Comparison of ENCODE assay signal across 24 cellular contexts in the genomic region with DNA sequence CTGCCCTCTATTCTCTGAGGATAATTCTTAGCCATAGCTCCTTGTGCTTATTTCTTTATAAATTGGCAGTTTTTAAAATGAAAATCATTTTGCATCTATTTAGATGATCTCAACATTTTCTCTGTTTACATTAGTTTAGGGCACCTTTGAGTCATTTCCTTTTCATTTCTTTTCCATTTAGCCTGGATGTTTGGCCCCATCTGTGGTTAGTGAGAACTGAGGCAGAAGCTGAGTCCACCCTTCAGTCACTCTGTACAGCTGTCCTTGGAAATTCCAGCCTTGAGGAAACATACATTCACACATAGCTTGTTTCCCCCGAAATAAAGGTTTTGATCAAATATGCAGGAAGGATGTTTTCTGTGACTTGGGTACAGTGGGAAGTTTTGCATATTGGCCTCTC.
DNase-seq lines count a peak whose midpoint lies in the region; ATAC-seq, FAIRE-seq and TF ChIP-seq lines count a peak whose summit lies in the region.
"Had no signal": no experiment of that assay in that cellular context is flagged by ENCODE, and none has a peak within 500 bp of the region (broad histone marks: within the 10 kb centered on the region; RNA-seq: fewer than 3 reads in every experiment).

No MANE protein-coding gene starts in this region.

- H3K9ac ChIP-seq in endothelial cell of umbilical vein (replicated peaks; ENCODE audit: extremely low read depth, insufficient read depth, low read length): no peak overlapping the region

- FAIRE-seq in endothelial cell of umbilical vein (lab: Jason Lieb, UNC): no peak
- FAIRE-seq: small intestine had no signal

- H3K27ac ChIP-seq in OCI-LY7 (ENCODE audit: low read depth, low read length, poor library complexity, severe bottlenecking) (no peak overlapping the region), endothelial cell of umbilical vein (ENCODE audit: insufficient read depth, low read depth, low read length) (no peak overlapping the region), substantia nigra (ENCODE audit: low read depth, low read length, poor library complexity, severe bottlenecking) (no peak overlapping the region)
- H3K27ac ChIP-seq: colonic mucosa, psoas muscle, testis, WERI-Rb-1 had no signal

- CTCF ChIA-PET in OCI-LY7 (lab: Charles Lee; ENCODE audit: unreplicated experiment): no interaction called here
- CTCF ChIA-PET in endothelial cell of umbilical vein (lab: Charles Lee): no interaction called here

- no peak for ATAC-seq in HG03280 (IDR thresholded peaks at IDR 0.05; ENCODE audit: unreplicated experiment)
- ATAC-seq: activated CD8-positive, alpha-beta memory T cell treated with anti-CD3 and anti-CD28 coated beads, Interleukin-2, amount 10 ng/mL, durations not matched to agents 7 days and 5 days; activated naive CD4-positive, alpha-beta T cell treated with anti-CD3 and anti-CD28 coated beads, Interleukin-2, amount 50 U/mL, for 72 hours; psoas muscle; stimulated activated effector memory CD8-positive, alpha-beta T cell treated with anti-CD3 and anti-CD28 coated beads, Interleukin-12 subunit alpha, Interleukin-12 subunit beta, amount 100 ng/mL, for 72 hours had no signal

- no peaks in the 10 kb centered on the region for H3K9me2 ChIP-seq in OCI-LY7 (ENCODE audit: insufficient read depth, low read length)

- no peaks in the 10 kb centered on the region for H3K9me1 ChIP-seq in endothelial cell of umbilical vein (replicated peaks; ENCODE audit: control insufficient read depth, extremely low read depth, insufficient read depth, low read length)

- H3K79me2 ChIP-seq in OCI-LY7 (ENCODE audit: insufficient read depth, low read depth, low read length) (no peaks in the 10 kb centered on the region), endothelial cell of umbilical vein (ENCODE audit: control insufficient read depth, insufficient read depth, low read length) (no peaks in the 10 kb centered on the region)

- POLR2A ChIA-PET in OCI-LY7 (lab: Charles Lee) (interaction anchor here (0.6 to 1.1 kb wide), 3 partner anchors 9 to 231 kb away, joined by 3 read pairs; no protein-coding TSS in a partner anchor), endothelial cell of umbilical vein (lab: Charles Lee) (no interaction called here)

- no peak for TF ChIP-seq CTCF in OCI-LY7 (conservative IDR thresholded peaks at IDR 0.05; ENCODE audit: low read length)
- TF ChIP-seq CTCF in endothelial cell of umbilical vein (IDR thresholded peaks at IDR 0.05; ENCODE audit: extremely low read depth in 1 of 2, insufficient read depth in 1 of 2, low read depth in 1 of 2, low read length in 2 of 2): no peak

- intact Hi-C loops in OCI-LY7 (cut with micrococcal nuclease; ENCODE audit: unreplicated experiment) (no loop called here), endothelial cell of umbilical vein (cut with micrococcal nuclease) (no loop called here)

- no peaks in the 10 kb centered on the region for H3K27me3 ChIP-seq in endothelial cell of umbilical vein (ENCODE audit: control insufficient read depth in 2 of 2, insufficient read depth in 2 of 2, low read length in 2 of 2)
- H3K27me3 ChIP-seq: colonic mucosa, testis had no signal

- dilution Hi-C loops in endothelial cell of umbilical vein (cut with MboI; ENCODE audit: extremely low pct_ligation_motif_present, low sequenced_read_pairs): no loop called here

- no TSS peak for BruUV-seq in OCI-LY7 (replicated peaks; lab: Mats Ljungman, UMichigan)
- no TSS peak for BruUV-seq in endothelial cell of umbilical vein (replicated peaks; lab: Mats Ljungman, UMichigan)

- no peak for TF ChIP-seq POLR2A in endothelial cell of umbilical vein (IDR thresholded peaks at IDR 0.05; ENCODE audit: low read depth, low read length)

- H3K4me3 ChIP-seq in OCI-LY7 (ENCODE audit: low read depth, low read length, poor library complexity, severe bottlenecking): no peak overlapping the region
- H3K4me3 ChIP-seq in endothelial cell of umbilical vein (replicated peaks in 1 of 3; ENCODE audit: insufficient read depth in 1 of 3, low read depth in 1 of 3, low read length in 3 of 3): no peak overlapping the region
- H3K4me3 ChIP-seq: colonic mucosa, psoas muscle, testis had no signal

- peaks cover 14% of the 10 kb centered on the region for H3K4me1 ChIP-seq in OCI-LY7 (ENCODE audit: insufficient read depth, low read length, poor library complexity, severe bottlenecking)
- no peaks in the 10 kb centered on the region for H3K4me1 ChIP-seq in endothelial cell of umbilical vein (ENCODE audit: control insufficient read depth, extremely low read depth, insufficient read depth, low read length)
- H3K4me1 ChIP-seq: colonic mucosa, psoas muscle, testis had no signal

- H3K4me2 ChIP-seq in OCI-LY7 (ENCODE audit: low read length) (peak overlapping the region; percentile 40), endothelial cell of umbilical vein (ENCODE audit: insufficient read depth, low read length) (no peak overlapping the region)

- H4K20me1 ChIP-seq in OCI-LY7 (ENCODE audit: insufficient read depth, low read length) (no peaks in the 10 kb centered on the region), endothelial cell of umbilical vein (replicated peaks; ENCODE audit: control insufficient read depth, extremely low read depth, insufficient read depth, low read length) (no peaks in the 10 kb centered on the region)

- H3K36me3 ChIP-seq in OCI-LY7 (ENCODE audit: insufficient read depth, low read length): no peaks in the 10 kb centered on the region
- no peaks in the 10 kb centered on the region for H3K36me3 ChIP-seq in endothelial cell of umbilical vein (ENCODE audit: control insufficient read depth in 2 of 2, extremely low read depth in 1 of 2, insufficient read depth in 2 of 2, low read length in 2 of 2)
- H3K36me3 ChIP-seq: colonic mucosa, WERI-Rb-1 had no signal

- peak; percentile 80 for DNase-seq in ELR (ENCODE audit: low read depth)
- DNase-seq in OCI-LY7 (ENCODE audit: low spot score): no peak
- peak; percentile 2 for DNase-seq in endothelial cell of umbilical vein (ENCODE audit: low read depth, low spot score)
- DNase-seq in non-pigmented ciliary epithelial cell (ENCODE audit: low read depth): peak; percentile 15
- DNase-seq in middle frontal gyrus (ENCODE audit: extremely low spot score, low spot score): no peak
- DNase-seq in dedifferentiated amniotic fluid mesenchymal stem cell (ENCODE audit: extremely low spot score): no peak
- DNase-seq in substantia nigra (lab: John Stamatoyannopoulos, UW): no peak
- DNase-seq: activated CD4-positive, alpha-beta T cell treated with anti-CD3 and anti-CD28 coated beads, Interleukin-2, amount 10 ng/mL, durations not matched to agents 7 days and 5 days; activated CD8-positive, alpha-beta memory T cell treated with anti-CD3 and anti-CD28 coated beads, Interleukin-2, amount 10 ng/mL, durations not matched to agents 7 days and 5 days; CD4-positive, CD25-positive, alpha-beta regulatory T cell; colonic mucosa; hippocampal formation; NCI-H2081 treated with DMSO at 0.1 percent for 48 hours; NCI-H446 treated with DMSO at 0.1 percent for 48 hours; NK-92 treated with Interleukin-12 subunit alpha and Interleukin-12 subunit beta, amount 100 ng/mL, for 24 hours; psoas muscle; small intestine; stimulated activated CD4-positive, alpha-beta T cell treated with anti-CD3 and anti-CD28 coated beads, Interleukin-2, amount 100 ng/mL, for 24 hours; T-helper 2 cell; testis; WERI-Rb-1 had no signal

- H3K9me3 ChIP-seq in OCI-LY7 (ENCODE audit: low read length) (no peaks in the 10 kb centered on the region), endothelial cell of umbilical vein (replicated peaks; ENCODE audit: control insufficient read depth, insufficient read depth, low read length) (no peaks in the 10 kb centered on the region)
- H3K9me3 ChIP-seq: colonic mucosa, psoas muscle, testis had no signal

- peak overlapping the region; percentile 36; the same call in 1 of the 2 replicates for H2AFZ ChIP-seq in OCI-LY7 (ENCODE audit: low read length)
- no peak overlapping the region for H2AFZ ChIP-seq in endothelial cell of umbilical vein (ENCODE audit: low read depth, low read length)

TF ChIP-seq in endothelial cell of umbilical vein, 7 proteins besides CTCF, POLR2A, EP300 and RAD21:
- TF ChIP-seq GATA2 (IDR thresholded peaks at IDR 0.05; ENCODE audit: insufficient read depth, insufficient read length, low read depth, low read length) (no peak), EZH2 (IDR thresholded peaks at IDR 0.05; ENCODE audit: borderline replicate concordance, low read depth, low read length, severe bottlenecking) (no peak), MYC (IDR thresholded peaks at IDR 0.05; ENCODE audit: low read depth, low read length) (no peak), POLR2AphosphoS5 (IDR thresholded peaks at IDR 0.05; ENCODE audit: insufficient read depth, low read depth, low read length) (no peak), JUN (IDR thresholded peaks at IDR 0.05; ENCODE audit: borderline replicate concordance, insufficient read depth, insufficient read length, low read depth) (no peak)

Comparison
In these comparisons a context has a peak if more than half of its experiments do, and no peak if none do; other contexts are left out.
1. DNase-seq: peak in ELR (single experiment), endothelial cell of umbilical vein (single experiment) and non-pigmented ciliary epithelial cell (single experiment); none in OCI-LY7 (single experiment), middle frontal gyrus (single experiment), dedifferentiated amniotic fluid mesenchymal stem cell (single experiment) and substantia nigra (0 of 49).